Comparison of ENCODE assay signal across 1 cellular context in the genomic region with DNA sequence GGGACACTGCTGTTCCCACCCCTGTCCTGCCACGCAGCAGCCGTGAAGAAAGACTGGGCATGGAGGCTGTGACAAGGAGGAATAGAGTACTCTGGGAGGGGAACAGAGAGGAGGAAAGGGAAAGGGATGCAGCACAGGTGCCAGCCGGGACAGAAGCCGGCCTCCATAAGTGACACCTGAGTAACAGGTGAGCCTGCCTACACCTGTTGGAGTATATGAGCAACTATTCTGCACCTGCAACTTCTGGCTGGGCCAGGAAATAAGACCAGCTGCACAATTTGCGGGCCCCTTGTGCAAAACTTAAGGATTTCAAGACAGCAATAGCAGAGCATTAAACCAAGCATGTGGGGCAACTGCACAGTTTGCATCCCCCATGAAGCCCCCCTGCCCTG.
TF ChIP-seq lines count a peak whose summit lies in the region.

No MANE protein-coding gene starts in this region.

TF ChIP-seq in WTC11, 78 proteins besides CTCF, POLR2A, EP300 and RAD21 (continued from another document):
- TF ChIP-seq, protein P1, sequence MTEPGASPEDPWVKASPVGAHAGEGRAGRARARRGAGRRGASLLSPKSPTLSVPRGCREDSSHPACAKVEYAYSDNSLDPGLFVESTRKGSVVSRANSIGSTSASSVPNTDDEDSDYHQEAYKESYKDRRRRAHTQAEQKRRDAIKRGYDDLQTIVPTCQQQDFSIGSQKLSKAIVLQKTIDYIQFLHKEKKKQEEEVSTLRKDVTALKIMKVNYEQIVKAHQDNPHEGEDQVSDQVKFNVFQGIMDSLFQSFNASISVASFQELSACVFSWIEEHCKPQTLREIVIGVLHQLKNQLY (CRISPR knock-in tag; IDR thresholded peaks at IDR 0.05), result no peak
- TF ChIP-seq TEAD4 (CRISPR knock-in tag; IDR thresholded peaks at IDR 0.05) (no peak), IRF2 (CRISPR knock-in tag; IDR thresholded peaks at IDR 0.05; ENCODE audit: borderline replicate concordance, low read depth) (no peak), ZNF232 (CRISPR knock-in tag; IDR thresholded peaks at IDR 0.05) (no peak), NFATC4 (CRISPR knock-in tag; IDR thresholded peaks at IDR 0.05) (no peak), NFYB (CRISPR knock-in tag; conservative IDR thresholded peaks at IDR 0.05; ENCODE audit: low read depth) (no peak), GABPB1 (CRISPR knock-in tag; IDR thresholded peaks at IDR 0.05) (no peak), ZBTB21 (CRISPR knock-in tag; IDR thresholded peaks at IDR 0.05; ENCODE audit: borderline replicate concordance) (no peak), ETV6 (CRISPR knock-in tag; IDR thresholded peaks at IDR 0.05) (no peak), ATF1 (CRISPR knock-in tag; IDR thresholded peaks at IDR 0.05) (no peak), OVOL2 (CRISPR knock-in tag; IDR thresholded peaks at IDR 0.05; ENCODE audit: borderline replicate concordance) (no peak)
- TF ChIP-seq, protein P2, sequence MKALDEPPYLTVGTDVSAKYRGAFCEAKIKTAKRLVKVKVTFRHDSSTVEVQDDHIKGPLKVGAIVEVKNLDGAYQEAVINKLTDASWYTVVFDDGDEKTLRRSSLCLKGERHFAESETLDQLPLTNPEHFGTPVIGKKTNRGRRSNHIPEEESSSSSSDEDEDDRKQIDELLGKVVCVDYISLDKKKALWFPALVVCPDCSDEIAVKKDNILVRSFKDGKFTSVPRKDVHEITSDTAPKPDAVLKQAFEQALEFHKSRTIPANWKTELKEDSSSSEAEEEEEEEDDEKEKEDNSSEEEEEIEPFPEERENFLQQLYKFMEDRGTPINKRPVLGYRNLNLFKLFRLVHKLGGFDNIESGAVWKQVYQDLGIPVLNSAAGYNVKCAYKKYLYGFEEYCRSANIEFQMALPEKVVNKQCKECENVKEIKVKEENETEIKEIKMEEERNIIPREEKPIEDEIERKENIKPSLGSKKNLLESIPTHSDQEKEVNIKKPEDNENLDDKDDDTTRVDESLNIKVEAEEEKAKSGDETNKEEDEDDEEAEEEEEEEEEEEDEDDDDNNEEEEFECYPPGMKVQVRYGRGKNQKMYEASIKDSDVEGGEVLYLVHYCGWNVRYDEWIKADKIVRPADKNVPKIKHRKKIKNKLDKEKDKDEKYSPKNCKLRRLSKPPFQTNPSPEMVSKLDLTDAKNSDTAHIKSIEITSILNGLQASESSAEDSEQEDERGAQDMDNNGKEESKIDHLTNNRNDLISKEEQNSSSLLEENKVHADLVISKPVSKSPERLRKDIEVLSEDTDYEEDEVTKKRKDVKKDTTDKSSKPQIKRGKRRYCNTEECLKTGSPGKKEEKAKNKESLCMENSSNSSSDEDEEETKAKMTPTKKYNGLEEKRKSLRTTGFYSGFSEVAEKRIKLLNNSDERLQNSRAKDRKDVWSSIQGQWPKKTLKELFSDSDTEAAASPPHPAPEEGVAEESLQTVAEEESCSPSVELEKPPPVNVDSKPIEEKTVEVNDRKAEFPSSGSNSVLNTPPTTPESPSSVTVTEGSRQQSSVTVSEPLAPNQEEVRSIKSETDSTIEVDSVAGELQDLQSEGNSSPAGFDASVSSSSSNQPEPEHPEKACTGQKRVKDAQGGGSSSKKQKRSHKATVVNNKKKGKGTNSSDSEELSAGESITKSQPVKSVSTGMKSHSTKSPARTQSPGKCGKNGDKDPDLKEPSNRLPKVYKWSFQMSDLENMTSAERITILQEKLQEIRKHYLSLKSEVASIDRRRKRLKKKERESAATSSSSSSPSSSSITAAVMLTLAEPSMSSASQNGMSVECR (CRISPR knock-in tag; IDR thresholded peaks at IDR 0.05; ENCODE audit: borderline replicate concordance), result no peak
- TF ChIP-seq, protein P3, sequence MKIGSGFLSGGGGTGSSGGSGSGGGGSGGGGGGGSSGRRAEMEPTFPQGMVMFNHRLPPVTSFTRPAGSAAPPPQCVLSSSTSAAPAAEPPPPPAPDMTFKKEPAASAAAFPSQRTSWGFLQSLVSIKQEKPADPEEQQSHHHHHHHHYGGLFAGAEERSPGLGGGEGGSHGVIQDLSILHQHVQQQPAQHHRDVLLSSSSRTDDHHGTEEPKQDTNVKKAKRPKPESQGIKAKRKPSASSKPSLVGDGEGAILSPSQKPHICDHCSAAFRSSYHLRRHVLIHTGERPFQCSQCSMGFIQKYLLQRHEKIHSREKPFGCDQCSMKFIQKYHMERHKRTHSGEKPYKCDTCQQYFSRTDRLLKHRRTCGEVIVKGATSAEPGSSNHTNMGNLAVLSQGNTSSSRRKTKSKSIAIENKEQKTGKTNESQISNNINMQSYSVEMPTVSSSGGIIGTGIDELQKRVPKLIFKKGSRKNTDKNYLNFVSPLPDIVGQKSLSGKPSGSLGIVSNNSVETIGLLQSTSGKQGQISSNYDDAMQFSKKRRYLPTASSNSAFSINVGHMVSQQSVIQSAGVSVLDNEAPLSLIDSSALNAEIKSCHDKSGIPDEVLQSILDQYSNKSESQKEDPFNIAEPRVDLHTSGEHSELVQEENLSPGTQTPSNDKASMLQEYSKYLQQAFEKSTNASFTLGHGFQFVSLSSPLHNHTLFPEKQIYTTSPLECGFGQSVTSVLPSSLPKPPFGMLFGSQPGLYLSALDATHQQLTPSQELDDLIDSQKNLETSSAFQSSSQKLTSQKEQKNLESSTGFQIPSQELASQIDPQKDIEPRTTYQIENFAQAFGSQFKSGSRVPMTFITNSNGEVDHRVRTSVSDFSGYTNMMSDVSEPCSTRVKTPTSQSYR (CRISPR knock-in tag; IDR thresholded peaks at IDR 0.05), result no peak
- TF ChIP-seq, protein P4, sequence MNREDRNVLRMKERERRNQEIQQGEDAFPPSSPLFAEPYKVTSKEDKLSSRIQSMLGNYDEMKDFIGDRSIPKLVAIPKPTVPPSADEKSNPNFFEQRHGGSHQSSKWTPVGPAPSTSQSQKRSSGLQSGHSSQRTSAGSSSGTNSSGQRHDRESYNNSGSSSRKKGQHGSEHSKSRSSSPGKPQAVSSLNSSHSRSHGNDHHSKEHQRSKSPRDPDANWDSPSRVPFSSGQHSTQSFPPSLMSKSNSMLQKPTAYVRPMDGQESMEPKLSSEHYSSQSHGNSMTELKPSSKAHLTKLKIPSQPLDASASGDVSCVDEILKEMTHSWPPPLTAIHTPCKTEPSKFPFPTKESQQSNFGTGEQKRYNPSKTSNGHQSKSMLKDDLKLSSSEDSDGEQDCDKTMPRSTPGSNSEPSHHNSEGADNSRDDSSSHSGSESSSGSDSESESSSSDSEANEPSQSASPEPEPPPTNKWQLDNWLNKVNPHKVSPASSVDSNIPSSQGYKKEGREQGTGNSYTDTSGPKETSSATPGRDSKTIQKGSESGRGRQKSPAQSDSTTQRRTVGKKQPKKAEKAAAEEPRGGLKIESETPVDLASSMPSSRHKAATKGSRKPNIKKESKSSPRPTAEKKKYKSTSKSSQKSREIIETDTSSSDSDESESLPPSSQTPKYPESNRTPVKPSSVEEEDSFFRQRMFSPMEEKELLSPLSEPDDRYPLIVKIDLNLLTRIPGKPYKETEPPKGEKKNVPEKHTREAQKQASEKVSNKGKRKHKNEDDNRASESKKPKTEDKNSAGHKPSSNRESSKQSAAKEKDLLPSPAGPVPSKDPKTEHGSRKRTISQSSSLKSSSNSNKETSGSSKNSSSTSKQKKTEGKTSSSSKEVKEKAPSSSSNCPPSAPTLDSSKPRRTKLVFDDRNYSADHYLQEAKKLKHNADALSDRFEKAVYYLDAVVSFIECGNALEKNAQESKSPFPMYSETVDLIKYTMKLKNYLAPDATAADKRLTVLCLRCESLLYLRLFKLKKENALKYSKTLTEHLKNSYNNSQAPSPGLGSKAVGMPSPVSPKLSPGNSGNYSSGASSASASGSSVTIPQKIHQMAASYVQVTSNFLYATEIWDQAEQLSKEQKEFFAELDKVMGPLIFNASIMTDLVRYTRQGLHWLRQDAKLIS (CRISPR knock-in tag; IDR thresholded peaks at IDR 0.05; ENCODE audit: borderline replicate concordance), result no peak
